Comparison of ENCODE assay signal across 18 cellular contexts in the genomic region with DNA sequence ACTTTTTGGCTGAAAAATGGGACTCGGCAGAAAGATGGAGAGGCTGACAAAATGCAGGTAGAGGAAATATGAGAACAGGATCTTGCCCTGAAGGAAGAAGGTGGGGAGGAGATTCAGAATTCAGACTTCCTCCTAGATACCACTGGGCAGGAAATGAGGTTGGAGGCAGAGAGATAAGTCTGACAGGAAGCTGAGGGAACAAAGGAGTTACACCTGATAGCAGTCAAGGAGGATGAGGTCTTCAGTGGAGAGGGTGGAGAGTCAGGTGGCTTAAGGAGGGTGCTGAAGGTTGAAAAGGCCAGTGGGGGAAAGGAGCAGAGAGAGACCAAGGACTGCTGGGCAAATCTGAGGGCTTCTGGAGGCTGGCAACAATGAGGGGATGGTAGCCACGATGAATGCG. TPM values are rescaled to one million over a fixed set of nuclear protein-coding genes. Genes with fewer than 3 reads are reported as not detected.
DNase-seq lines count a peak whose midpoint lies in the region; ATAC-seq and TF ChIP-seq lines count a peak whose summit lies in the region.
"Had no signal": no experiment of that assay in that cellular context is flagged by ENCODE, and none has a peak within 500 bp of the region (broad histone marks: within the 10 kb centered on the region; RNA-seq: fewer than 3 reads in every experiment).

No MANE protein-coding gene starts in this region.

- no peak for TF ChIP-seq CTCF in activated CD8-positive, alpha-beta T cell treated with anti-CD3 and anti-CD28 coated beads for 36 hours (IDR thresholded peaks at IDR 0.05)
- no peak for TF ChIP-seq CTCF in foreskin fibroblast (IDR thresholded peaks at IDR 0.05; ENCODE audit: low read depth, low read length)

- no peaks in the 10 kb centered on the region for H3K27me3 Mint-ChIP-seq in CD4-positive, CD25-positive, alpha-beta regulatory T cell
- no peaks in the 10 kb centered on the region for H3K27me3 Mint-ChIP-seq in activated CD8-positive, alpha-beta T cell treated with anti-CD3 and anti-CD28 coated beads for 36 hours
- H3K27me3 Mint-ChIP-seq in naive thymus-derived CD4-positive, alpha-beta T cell = no peaks in the 10 kb centered on the region
- H3K27me3 Mint-ChIP-seq: B cell had no signal

- peaks cover 30 to 80% (median 47%) of the 10 kb centered on the region in 4 donors for H3K4me1 Mint-ChIP-seq in CD4-positive, CD25-positive, alpha-beta regulatory T cell
- peaks cover 32% of the 10 kb centered on the region for H3K4me1 Mint-ChIP-seq in activated CD8-positive, alpha-beta T cell treated with anti-CD3 and anti-CD28 coated beads for 36 hours (ENCODE audit: low read depth)
- H3K4me1 Mint-ChIP-seq in naive thymus-derived CD4-positive, alpha-beta T cell = peaks cover 15 to 30% (median 24%) of the 10 kb centered on the region in 7 donors

- H3K4me3 Mint-ChIP-seq in CD4-positive, CD25-positive, alpha-beta regulatory T cell = peak overlapping the region; percentile 34 to 72 (median 59)
- no peak overlapping the region for H3K4me3 Mint-ChIP-seq in activated CD8-positive, alpha-beta T cell treated with anti-CD3 and anti-CD28 coated beads for 36 hours
- peak overlapping the region; percentile 10 to 81 (median 58) for H3K4me3 Mint-ChIP-seq in naive thymus-derived CD4-positive, alpha-beta T cell
- H3K4me3 Mint-ChIP-seq: B cell had no signal

- peaks cover 19% of the 10 kb centered on the region for H3K36me3 ChIP-seq in CD4-positive, CD25-positive, alpha-beta regulatory T cell (ENCODE audit: control insufficient read depth, insufficient read depth, low read length)
- peaks cover 35% of the 10 kb centered on the region for H3K36me3 ChIP-seq in KOPT-K1 (ENCODE audit: insufficient read depth, low read length)
- peaks cover 0 to 18% (median 10%) of the 10 kb centered on the region in 3 experiments for H3K36me3 ChIP-seq in naive thymus-derived CD4-positive, alpha-beta T cell (ENCODE audit: control insufficient read depth in 2 of 3, insufficient read depth in 3 of 3, low read length in 3 of 3)

- peaks cover 32% of the 10 kb centered on the region for H3K36me3 Mint-ChIP-seq in CD4-positive, CD25-positive, alpha-beta regulatory T cell
- peaks cover 53% of the 10 kb centered on the region for H3K36me3 Mint-ChIP-seq in activated CD8-positive, alpha-beta T cell treated with anti-CD3 and anti-CD28 coated beads for 36 hours (ENCODE audit: low read depth)
- H3K36me3 Mint-ChIP-seq in naive thymus-derived CD4-positive, alpha-beta T cell = peaks cover 19 to 61% (median 36%) of the 10 kb centered on the region in 5 donors

- H3K4me1 ChIP-seq in CD4-positive, CD25-positive, alpha-beta regulatory T cell (ENCODE audit: control insufficient read depth, insufficient read depth, low read length, poor library complexity, severe bottlenecking) = peaks cover 41% of the 10 kb centered on the region
- peaks cover 14 to 17% of the 10 kb centered on the region in 2 donors for H3K4me1 ChIP-seq in naive thymus-derived CD4-positive, alpha-beta T cell (ENCODE audit: control insufficient read depth in 2 of 2, insufficient read depth in 2 of 2, low read length in 2 of 2)
- H3K4me1 ChIP-seq: Peyer's patch had no signal

- peaks cover 0 to under 1% (median 0%) of the 10 kb centered on the region in 7 donors for H3K9me3 Mint-ChIP-seq in CD4-positive, CD25-positive, alpha-beta regulatory T cell
- H3K9me3 Mint-ChIP-seq in activated CD8-positive, alpha-beta T cell treated with anti-CD3 and anti-CD28 coated beads for 36 hours = peaks cover 1% of the 10 kb centered on the region
- H3K9me3 Mint-ChIP-seq in naive thymus-derived CD4-positive, alpha-beta T cell = peaks cover 0 to 6% (median 0%) of the 10 kb centered on the region in 11 donors

- H3K4me3 ChIP-seq in CD4-positive, CD25-positive, alpha-beta regulatory T cell (ENCODE audit: low read depth, low read length) = peak overlapping the region; percentile 71
- H3K4me3 ChIP-seq in naive thymus-derived CD4-positive, alpha-beta T cell (ENCODE audit: low read length) = no peak overlapping the region
- H3K4me3 ChIP-seq in foreskin fibroblast (ENCODE audit: low read depth in 1 of 2, low read length in 2 of 2) = no peak overlapping the region
- H3K4me3 ChIP-seq: Peyer's patch had no signal

- peak overlapping the region; percentile 72 for H3K27ac ChIP-seq in CD4-positive, CD25-positive, alpha-beta regulatory T cell (ENCODE audit: insufficient read depth, low read length, poor library complexity, severe bottlenecking)
- peak overlapping the region; percentile 87 for H3K27ac ChIP-seq in KOPT-K1 (ENCODE audit: low read depth, low read length, poor library complexity, severe bottlenecking)
- H3K27ac ChIP-seq in naive thymus-derived CD4-positive, alpha-beta T cell (ENCODE audit: low read depth, low read length) = no peak overlapping the region
- H3K27ac ChIP-seq: epithelial cell of prostate, parathyroid adenoma, Peyer's patch had no signal

- H3K9me3 ChIP-seq in CD4-positive, CD25-positive, alpha-beta regulatory T cell (ENCODE audit: control insufficient read depth in 2 of 2, low read length in 2 of 2) = no peaks in the 10 kb centered on the region
- H3K9me3 ChIP-seq in KOPT-K1 (ENCODE audit: insufficient read depth, low read length, poor library complexity, severe bottlenecking) = peaks cover 10% of the 10 kb centered on the region
- no peaks in the 10 kb centered on the region for H3K9me3 ChIP-seq in naive thymus-derived CD4-positive, alpha-beta T cell (ENCODE audit: control insufficient read depth in 2 of 3, low read length in 3 of 3)
- H3K9me3 ChIP-seq: Peyer's patch had no signal

- peak; percentile 49 to 53 for ATAC-seq in CD4-positive, CD25-positive, alpha-beta regulatory T cell (ENCODE audit: low read depth in 2 of 2)
- peak; percentile 45 for ATAC-seq in activated CD8-positive, alpha-beta T cell treated with anti-CD3 and anti-CD28 coated beads for 36 hours
- peak; percentile 75 for ATAC-seq in naive thymus-derived CD4-positive, alpha-beta T cell
- ATAC-seq in GM18867 (IDR thresholded peaks at IDR 0.05; ENCODE audit: unreplicated experiment) (no peak), GM21576 (IDR thresholded peaks at IDR 0.05; ENCODE audit: unreplicated experiment) (no peak)

- POLR2A ChIA-PET in activated CD8-positive, alpha-beta T cell treated with anti-CD3 and anti-CD28 coated beads for 36 hours (lab: Charles Lee) = interaction anchor here (1.0 to 1.8 kb wide), 5 partner anchors 9 to 48 kb away, joined by 3 to 5 read pairs (median 4); no protein-coding TSS in a partner anchor
- POLR2A ChIA-PET in naive thymus-derived CD4-positive, alpha-beta T cell (lab: Charles Lee) = interaction anchor here (0.7 kb wide), 1 partner anchor 637 kb away, joined by 3 read pairs; no protein-coding TSS in a partner anchor

- H3K27me3 ChIP-seq in CD4-positive, CD25-positive, alpha-beta regulatory T cell (ENCODE audit: control insufficient read depth, insufficient read depth, low read length) = no peaks in the 10 kb centered on the region
- H3K27me3 ChIP-seq in naive thymus-derived CD4-positive, alpha-beta T cell (ENCODE audit: control insufficient read depth in 2 of 2, insufficient read depth in 2 of 2, low read length in 2 of 2) = no peaks in the 10 kb centered on the region
- H3K27me3 ChIP-seq: Peyer's patch had no signal

- intact Hi-C loops in activated CD8-positive, alpha-beta T cell treated with anti-CD3 and anti-CD28 coated beads for 36 hours (cut with micrococcal nuclease) = no loop called here
- intact Hi-C loops in naive thymus-derived CD4-positive, alpha-beta T cell (cut with micrococcal nuclease) = loop anchor here (2.0 to 5.0 kb wide), 5 partner anchors 33 to 56 kb away; partner anchors contain the start of gene CCR4 (in 1 of the 2)

- DNase-seq in CD4-positive, CD25-positive, alpha-beta regulatory T cell = peak; percentile 21 to 77 (median 41)
- no peak for DNase-seq in activated CD8-positive, alpha-beta T cell treated with anti-CD3 and anti-CD28 coated beads for 36 hours
- peak in 6 of 9 donors; percentile 25 to 41 (median 32) for DNase-seq in naive thymus-derived CD4-positive, alpha-beta T cell
- DNase-seq in NCI-H1092 (lab: John Stamatoyannopoulos, UW) = no peak
- DNase-seq in foreskin fibroblast = no peak
- DNase-seq: activated CD8-positive, alpha-beta memory T cell treated with anti-CD3 and anti-CD28 coated beads for 24 hours; amygdala; glutamatergic neuron; islet precursor cell; KG1; NCI-H69; Peyer's patch had no signal

- CTCF ChIA-PET in activated CD8-positive, alpha-beta T cell treated with anti-CD3 and anti-CD28 coated beads for 36 hours (lab: Charles Lee) = interaction anchor here (0.9 to 1.8 kb wide), 3 partner anchors 15 to 61 kb away, joined by 3 to 6 read pairs (median 5); no protein-coding TSS in a partner anchor
- CTCF ChIA-PET in naive thymus-derived CD4-positive, alpha-beta T cell (lab: Charles Lee) = no interaction called here

- peak overlapping the region; percentile 75 to 94 (median 87) for H3K27ac Mint-ChIP-seq in CD4-positive, CD25-positive, alpha-beta regulatory T cell
- H3K27ac Mint-ChIP-seq in activated CD8-positive, alpha-beta T cell treated with anti-CD3 and anti-CD28 coated beads for 36 hours = peak overlapping the region; percentile 66
- peak overlapping the region; percentile 46 to 80 (median 66) for H3K27ac Mint-ChIP-seq in naive thymus-derived CD4-positive, alpha-beta T cell
- H3K27ac Mint-ChIP-seq: B cell had no signal

RNA-seq across cellular contexts. Expression of gene CCR4, which starts 56.8 kb away (rescaled TPM):
- total RNA-seq in CD4-positive, CD25-positive, alpha-beta regulatory T cell = 366 TPM
- 100 to 1,000 TPM in 1 of 4 donors, 10 to 100 TPM in 3; 80.8 to 109 (median 93.6) TPM for polyA plus RNA-seq in CD4-positive, CD25-positive, alpha-beta regulatory T cell
- 10 to 100 TPM; 17.4 to 18.8 TPM for total RNA-seq in activated CD8-positive, alpha-beta T cell treated with anti-CD3 and anti-CD28 coated beads for 36 hours
- total RNA-seq in naive thymus-derived CD4-positive, alpha-beta T cell = 10 to 100 TPM in 2 of 5 experiments, 1 to 10 TPM in 3; 2.1 to 37.3 (median 2.5) TPM
- under 1 TPM; 0.40 to 0.51 TPM for polyA plus RNA-seq in naive thymus-derived CD4-positive, alpha-beta T cell
- total RNA-seq: Peyer's patch had no signal

Comparison
In these comparisons a context has a peak if more than half of its experiments do, and no peak if none do; other contexts are left out.
1. ATAC-seq: peak in CD4-positive, CD25-positive, alpha-beta regulatory T cell (2 of 2), activated CD8-positive, alpha-beta T cell treated with anti-CD3 and anti-CD28 coated beads for 36 hours (single experiment) and naive thymus-derived CD4-positive, alpha-beta T cell (single experiment); none in GM18867 (single experiment) and GM21576 (single experiment).
2. DNase-seq: peak in CD4-positive, CD25-positive, alpha-beta regulatory T cell (3 of 3) and naive thymus-derived CD4-positive, alpha-beta T cell (6 of 9); none in activated CD8-positive, alpha-beta T cell treated with anti-CD3 and anti-CD28 coated beads for 36 hours (single experiment), NCI-H1092 (single experiment) and foreskin fibroblast (0 of 2).
3. Peak in every context shown above with its lines, with median percentiles within 50 percentile points of each other: H3K27ac Mint-ChIP-seq.